ENCODE assay signal across 16 cellular contexts in genomic region chr3:128330301-128330845, GRCh38.
DNase-seq lines count a peak whose midpoint lies in the region; ATAC-seq and TF ChIP-seq lines count a peak whose summit lies in the region.
"Had no signal": no experiment of that assay in that cellular context is flagged by ENCODE, and none has a peak within 500 bp of the region (broad histone marks: within the 10 kb centered on the region; RNA-seq: fewer than 3 reads in every experiment).

No MANE protein-coding gene starts in this region.

- TF ChIP-seq RAD21 in HCT116 (IDR thresholded peaks at IDR 0.05; ENCODE audit: low read depth): no peak

- TF ChIP-seq POLR2A in HCT116 (IDR thresholded peaks at IDR 0.05; ENCODE audit: borderline replicate concordance, extremely low read depth, insufficient read depth, insufficient read length): no peak

- no peak overlapping the region for H2AFZ ChIP-seq in HCT116 (ENCODE audit: low read depth, low read length, poor library complexity, severe bottlenecking)

- H3K27me3 ChIP-seq in HCT116 (ENCODE audit: insufficient read depth, low read length): no peaks in the 10 kb centered on the region

- no peaks in the 10 kb centered on the region for H4K20me1 ChIP-seq in HCT116 (ENCODE audit: insufficient read depth)

- RAD21 ChIA-PET in HCT116 (lab: Charles Lee; ENCODE audit: low non-redundant PET in 1 of 2, low total read pairs in 2 of 2, uncharacterized antibody in 2 of 2, unreplicated experiment in 2 of 2): no interaction called here

- H3K27ac ChIP-seq in C4-2B (peak overlapping the region; percentile 18), HCT116 (ENCODE audit: low read depth, low read length) (no peak overlapping the region)
- H3K27ac ChIP-seq: RWPE1 had no signal

- H3K9ac ChIP-seq in HCT116 (ENCODE audit: low read length): no peak overlapping the region

- POLR2A ChIA-PET in HCT116 (lab: Charles Lee): no interaction called here

- BruUV-seq in HCT116 (replicated peaks; lab: Mats Ljungman, UMichigan): no TSS peak

- peak; percentile 36; the same call in 1 of the 2 replicates for ATAC-seq in HCT116
- ATAC-seq: GM12878, PC-3 had no signal

- CTCF ChIA-PET in HCT116 (lab: Charles Lee): no interaction called here

- DNase-seq in HCT116 (ENCODE audit: low read depth, low spot score) (no peak), mesenteric fat pad (ENCODE audit: low spot score) (peak; percentile 49), posterior vena cava (ENCODE audit: low spot score) (peak; percentile 38), OCI-M1 (lab: John Stamatoyannopoulos, UW) (no peak), NAMALWA (ENCODE audit: low spot score) (no peak)
- no peak for DNase-seq in stimulated activated CD4-positive, alpha-beta T cell treated with anti-CD3 and anti-CD28 coated beads, Interleukin-4, amount 100 ng/mL, for 1 hour
- DNase-seq: AML-193, COR-L47, GF-D8, NCI-H1105, NCI-H2171 treated with DMSO at 0.1 percent for 48 hours, PC-3 had no signal

- H3K36me3 ChIP-seq in HCT116 (ENCODE audit: control insufficient read depth in 1 of 2, insufficient read depth in 2 of 2, low read length in 2 of 2): no peaks in the 10 kb centered on the region
- H3K36me3 ChIP-seq: HAP-1 had no signal

- TF ChIP-seq CTCF in C4-2B (conservative IDR thresholded peaks at IDR 0.05): no peak
- no peak for TF ChIP-seq CTCF in HCT116 (IDR thresholded peaks at IDR 0.05 in 2 of 3, conservative IDR thresholded peaks at IDR 0.05 in 1 of 3; ENCODE audit: borderline replicate concordance in 1 of 3, insufficient read depth in 1 of 3, low read depth in 2 of 3, low read length in 2 of 3)

- intact Hi-C loops in HCT116 (cut with micrococcal nuclease) (no loop called here), posterior vena cava (cut with DNase I) (no loop called here)

- H3K9me3 ChIP-seq in HCT116 (ENCODE audit: control insufficient read depth in 1 of 2, insufficient read depth in 1 of 2, low read depth in 1 of 2, low read length in 2 of 2): no peaks in the 10 kb centered on the region
- H3K9me3 ChIP-seq: HAP-1 had no signal

- no peak overlapping the region for H3K4me3 ChIP-seq in HCT116 (replicated peaks in 1 of 2; ENCODE audit: low read depth in 1 of 2, low read length in 2 of 2)
- H3K4me3 ChIP-seq: GM12878, HAP-1 had no signal

- no peak overlapping the region for H3K4me2 ChIP-seq in HCT116 (ENCODE audit: low read length)

- H3K9me2 ChIP-seq in HCT116 (ENCODE audit: insufficient read depth): no peaks in the 10 kb centered on the region

- peaks cover under 1 to 2% of the 10 kb centered on the region in 2 experiments; a peak in 2 of 4 replicates for H3K4me1 ChIP-seq in HCT116 (ENCODE audit: control insufficient read depth in 1 of 2, insufficient read depth in 2 of 2, low read length in 2 of 2)
- H3K4me1 ChIP-seq: HAP-1 had no signal

- no peaks in the 10 kb centered on the region for H3K79me2 ChIP-seq in HCT116 (ENCODE audit: insufficient read depth, low read length)

TF ChIP-seq in HCT116, 20 proteins besides CTCF, POLR2A, EP300 and RAD21:
- TF ChIP-seq JUND (IDR thresholded peaks at IDR 0.05) (no peak), ATF3 (IDR thresholded peaks at IDR 0.05) (no peak), YY1 (IDR thresholded peaks at IDR 0.05; ENCODE audit: extremely low read depth, insufficient replicate concordance, low read depth, low read length) (no peak), EZH2phosphoT487 (IDR thresholded peaks at IDR 0.05; ENCODE audit: borderline replicate concordance) (no peak), ZNF274 (IDR thresholded peaks at IDR 0.05; ENCODE audit: low read depth, low read length) (no peak), POLR2AphosphoS5 (IDR thresholded peaks at IDR 0.05; ENCODE audit: low read depth, low read length) (no peak), ELF1 (IDR thresholded peaks at IDR 0.05; ENCODE audit: borderline replicate concordance, low read depth) (no peak), SP1 (IDR thresholded peaks at IDR 0.05; ENCODE audit: low read depth) (no peak), SRF (IDR thresholded peaks at IDR 0.05; ENCODE audit: low read depth) (no peak), SIN3A (IDR thresholded peaks at IDR 0.05; ENCODE audit: low read depth) (no peak), TCF7L2 (IDR thresholded peaks at IDR 0.05; ENCODE audit: borderline replicate concordance, extremely low read depth, insufficient read depth, insufficient read length) (no peak), ZBTB33 (IDR thresholded peaks at IDR 0.05; ENCODE audit: extremely low read depth, insufficient replicate concordance, low read length) (no peak), EGR1 (IDR thresholded peaks at IDR 0.05; ENCODE audit: low read depth) (no peak), MAX (IDR thresholded peaks at IDR 0.05) (no peak), CEBPB (IDR thresholded peaks at IDR 0.05; ENCODE audit: low read depth) (no peak), REST (IDR thresholded peaks at IDR 0.05; ENCODE audit: low read depth) (no peak), EZH2 (IDR thresholded peaks at IDR 0.05) (no peak), CBX3 (IDR thresholded peaks at IDR 0.05; ENCODE audit: low read depth) (no peak)

Comparison
In these comparisons a context has a peak if more than half of its experiments do, and no peak if none do; other contexts are left out.
1. DNase-seq: peak in mesenteric fat pad (single experiment) and posterior vena cava (single experiment); none in HCT116 (single experiment), OCI-M1 (single experiment), stimulated activated CD4-positive, alpha-beta T cell treated with anti-CD3 and anti-CD28 coated beads, Interleukin-4, amount 100 ng/mL, for 1 hour (single experiment) and NAMALWA (single experiment).